In the genomic region with DNA sequence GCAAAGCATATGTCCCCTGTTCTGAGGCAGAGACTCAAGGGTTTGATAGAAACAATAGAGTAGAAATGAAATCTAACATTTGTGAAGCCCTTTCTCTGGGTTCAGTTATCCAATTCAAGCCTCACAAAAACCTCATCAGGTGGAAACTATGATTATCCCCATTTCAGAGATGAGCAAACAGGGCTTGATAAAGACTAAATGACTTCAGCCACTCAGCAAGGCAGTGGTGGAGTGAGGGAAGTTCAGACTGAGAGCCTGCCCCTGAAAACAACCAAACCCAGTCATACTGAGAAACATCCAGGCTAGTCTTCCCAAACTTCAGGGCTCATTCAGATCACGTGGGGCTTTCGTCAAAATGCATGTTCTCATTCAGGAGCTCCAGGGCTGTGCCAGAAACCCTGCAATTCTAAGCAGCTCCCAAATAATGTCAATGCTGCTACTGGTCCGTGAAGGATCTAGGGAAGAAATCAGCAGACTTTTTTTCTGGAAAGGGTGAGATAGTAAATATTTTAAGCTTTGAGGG, we compare ENCODE assay signal across 11 cellular contexts.
DNase-seq lines count a peak whose midpoint lies in the region; ATAC-seq and TF ChIP-seq lines count a peak whose summit lies in the region.
"Had no signal": no experiment of that assay in that cellular context is flagged by ENCODE, and none has a peak within 500 bp of the region (broad histone marks: within the 10 kb centered on the region; RNA-seq: fewer than 3 reads in every experiment).

No MANE protein-coding gene starts in this region.

- no peak for TF ChIP-seq CTCF in A673 (conservative IDR thresholded peaks at IDR 0.05; ENCODE audit: low read depth, low read length)
- TF ChIP-seq CTCF in WERI-Rb-1 (IDR thresholded peaks at IDR 0.05; ENCODE audit: low read depth, low read length), result no peak

- no peak overlapping the region for H3K27ac ChIP-seq in A673 (ENCODE audit: low read depth, low read length, poor library complexity, severe bottlenecking)
- H3K27ac ChIP-seq in WERI-Rb-1, result no peak overlapping the region
- H3K27ac ChIP-seq: BLaER1, cardiac muscle cell, neutrophil had no signal

- CTCF ChIA-PET in A673 (lab: Charles Lee), result no interaction called here
- CTCF ChIA-PET in activated CD8-positive, alpha-beta memory T cell treated with anti-CD3 and anti-CD28 coated beads, Interleukin-2, amount 10 ng/mL, durations not matched to agents 7 days and 5 days (lab: Charles Lee), result no interaction called here

- H3K36me3 Mint-ChIP-seq in activated CD8-positive, alpha-beta memory T cell treated with anti-CD3 and anti-CD28 coated beads, Interleukin-2, amount 10 ng/mL, durations not matched to agents 7 days and 5 days, result no peaks in the 10 kb centered on the region

- H3K4me3 Mint-ChIP-seq in activated CD8-positive, alpha-beta memory T cell treated with anti-CD3 and anti-CD28 coated beads, Interleukin-2, amount 10 ng/mL, durations not matched to agents 7 days and 5 days, result no peak overlapping the region

- H3K4me1 ChIP-seq in A673 (ENCODE audit: insufficient read depth, low read length, poor library complexity, severe bottlenecking), result no peaks in the 10 kb centered on the region
- H3K4me1 ChIP-seq: BLaER1 had no signal

- no peak overlapping the region for H3K27ac Mint-ChIP-seq in activated CD8-positive, alpha-beta memory T cell treated with anti-CD3 and anti-CD28 coated beads, Interleukin-2, amount 10 ng/mL, durations not matched to agents 7 days and 5 days

- H3K9me3 ChIP-seq in A673 (ENCODE audit: low read depth, low read length, poor library complexity, severe bottlenecking), result no peaks in the 10 kb centered on the region
- H3K9me3 ChIP-seq in WERI-Rb-1 (ENCODE audit: severe bottlenecking), result no peaks in the 10 kb centered on the region
- H3K9me3 ChIP-seq: BLaER1, neutrophil had no signal

- intact Hi-C loops in A673 (cut with micrococcal nuclease; ENCODE audit: unreplicated experiment), result no loop called here

- H3K4me3 ChIP-seq in A673 (ENCODE audit: low read depth, low read length, poor library complexity, severe bottlenecking) (no peak overlapping the region), WERI-Rb-1 (ENCODE audit: low read depth, low read length) (no peak overlapping the region)
- H3K4me3 ChIP-seq: BLaER1, cardiac muscle cell had no signal

- no peaks in the 10 kb centered on the region for H3K36me3 ChIP-seq in A673 (ENCODE audit: insufficient read depth, low read length, poor library complexity, severe bottlenecking)
- no peaks in the 10 kb centered on the region for H3K36me3 ChIP-seq in WERI-Rb-1
- H3K36me3 ChIP-seq: BLaER1, cardiac muscle cell, neutrophil had no signal

- no peaks in the 10 kb centered on the region for H3K27me3 ChIP-seq in A673 (replicated peaks; ENCODE audit: insufficient read depth, low read depth, low read length, poor library complexity)
- peaks cover 15% of the 10 kb centered on the region for H3K27me3 ChIP-seq in WERI-Rb-1 (ENCODE audit: insufficient read depth, low read depth, severe bottlenecking)
- H3K27me3 ChIP-seq: BLaER1, neutrophil had no signal

- POLR2A ChIA-PET in A673 (lab: Charles Lee; ENCODE audit: low non-redundant PET), result no interaction called here

- ATAC-seq in GM18499 (IDR thresholded peaks at IDR 0.05; ENCODE audit: insufficient read depth, unreplicated experiment) (peak; percentile 41), GM19452 (IDR thresholded peaks at IDR 0.05; ENCODE audit: unreplicated experiment) (peak; percentile 38), HG02973 (IDR thresholded peaks at IDR 0.05; ENCODE audit: unreplicated experiment) (peak; percentile 35)
- no peak for ATAC-seq in activated CD8-positive, alpha-beta memory T cell treated with anti-CD3 and anti-CD28 coated beads, Interleukin-2, amount 10 ng/mL, durations not matched to agents 7 days and 5 days

- BruUV-seq in A673 (replicated peaks; lab: Mats Ljungman, UMichigan), result no TSS peak

- in situ Hi-C loops in SK-MEL-5 (cut with HindIII; ENCODE audit: low pct_unique_long_range_greater_than_20kb, low sequenced_read_pairs), result no loop called here

- H3K9me3 Mint-ChIP-seq in activated CD8-positive, alpha-beta memory T cell treated with anti-CD3 and anti-CD28 coated beads, Interleukin-2, amount 10 ng/mL, durations not matched to agents 7 days and 5 days (ENCODE audit: low read depth), result no peaks in the 10 kb centered on the region

- no peaks in the 10 kb centered on the region for H3K27me3 Mint-ChIP-seq in activated CD8-positive, alpha-beta memory T cell treated with anti-CD3 and anti-CD28 coated beads, Interleukin-2, amount 10 ng/mL, durations not matched to agents 7 days and 5 days

- DNase-seq in SK-MEL-5 (ENCODE audit: low read depth, low spot score) (peak; percentile 5), A673 (ENCODE audit: low spot score) (no peak), WERI-Rb-1 (no peak), NCI-H2227 (lab: John Stamatoyannopoulos, UW; ENCODE audit: unreplicated experiment) (no peak)
- no peak for DNase-seq in activated CD8-positive, alpha-beta memory T cell treated with anti-CD3 and anti-CD28 coated beads, Interleukin-2, amount 10 ng/mL, durations not matched to agents 7 days and 5 days

- H3K4me1 Mint-ChIP-seq in activated CD8-positive, alpha-beta memory T cell treated with anti-CD3 and anti-CD28 coated beads, Interleukin-2, amount 10 ng/mL, durations not matched to agents 7 days and 5 days, result no peaks in the 10 kb centered on the region
